Comparison of ENCODE assay signal across 12 cellular contexts in the genomic region with DNA sequence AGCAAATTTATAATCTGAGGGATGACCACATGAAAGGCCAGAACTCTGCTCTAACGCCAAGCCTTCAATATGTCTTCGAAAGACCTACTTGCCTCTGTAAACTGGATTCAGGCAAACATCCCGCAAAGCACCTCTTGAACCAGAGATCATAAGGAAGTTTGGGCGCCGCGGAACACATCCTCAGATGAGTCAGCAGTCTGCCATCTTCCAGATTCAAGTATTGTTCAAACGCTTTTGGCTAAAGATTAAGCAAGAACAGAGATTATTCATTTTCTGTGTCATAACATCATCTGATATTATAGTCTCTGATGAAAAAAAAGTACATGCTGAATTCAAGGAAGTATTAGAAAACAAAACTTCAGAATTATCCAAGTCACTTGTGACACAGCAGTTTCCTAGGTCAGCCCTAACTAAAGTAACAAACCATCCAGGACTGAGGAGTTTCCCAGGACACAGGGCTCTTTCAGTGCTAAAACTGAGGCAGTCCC. TPM values are rescaled to one million over a fixed set of nuclear protein-coding genes. Genes with fewer than 3 reads are reported as not detected.
A peak's percentile ranks its signal among the peaks of the same experiment; 100 is the strongest.
DNase-seq lines count a peak whose midpoint lies in the region; ATAC-seq and TF ChIP-seq lines count a peak whose summit lies in the region.
"Had no signal": no experiment of that assay in that cellular context is flagged by ENCODE, and none has a peak within 500 bp of the region (broad histone marks: within the 10 kb centered on the region; RNA-seq: fewer than 3 reads in every experiment).

No MANE protein-coding gene starts in this region.

- H2BK12ac ChIP-seq in mesenchymal stem cell (ENCODE audit: low read length in 2 of 2): no peak overlapping the region

- H3K4me3 ChIP-seq in cardiac fibroblast (replicated peaks in 1 of 2; ENCODE audit: low read depth in 2 of 2, low read length in 2 of 2) (no peak overlapping the region), mesenchymal stem cell (ENCODE audit: insufficient read depth in 1 of 2, low read depth in 1 of 2, low read length in 2 of 2) (no peak overlapping the region), lower leg skin (ENCODE audit: low read depth, poor library complexity, severe bottlenecking) (no peak overlapping the region)
- H3K4me3 ChIP-seq: ascending aorta, HAP-1, upper lobe of left lung had no signal

- no peak overlapping the region for H2AFZ ChIP-seq in mesenchymal stem cell (ENCODE audit: low read depth, low read length)

- no peaks in the 10 kb centered on the region for H3K27me3 ChIP-seq in mesenchymal stem cell (ENCODE audit: control insufficient read depth in 1 of 2, insufficient read depth in 1 of 2, low read length in 2 of 2)
- H3K27me3 ChIP-seq: ascending aorta, upper lobe of left lung had no signal

- no peak overlapping the region for H3K14ac ChIP-seq in mesenchymal stem cell (ENCODE audit: low read length in 2 of 2)

- H2BK5ac ChIP-seq in mesenchymal stem cell (ENCODE audit: low read depth, low read length, poor library complexity, severe bottlenecking): peak overlapping the region; percentile 75

- no peak for TF ChIP-seq CTCF in cardiac fibroblast (IDR thresholded peaks at IDR 0.05; ENCODE audit: low read depth, low read length)
- TF ChIP-seq CTCF in lower leg skin (IDR thresholded peaks at IDR 0.05): no peak

- no peak overlapping the region for H3K4ac ChIP-seq in mesenchymal stem cell (ENCODE audit: low read depth in 1 of 2, low read length in 2 of 2)

- peaks cover 7% of the 10 kb centered on the region for H3K79me1 ChIP-seq in mesenchymal stem cell (replicated peaks; ENCODE audit: low read length, poor library complexity, severe bottlenecking)

- WGBS in mesenchymal stem cell: 95% methylated on average over 6 of the region's 7 CpGs
- 80 to 83% methylated on average over 7 of the region's 7 CpGs for WGBS in lower leg skin, 2 donors

- no peak overlapping the region for H4K91ac ChIP-seq in mesenchymal stem cell (ENCODE audit: low read length)

- H3K9me3 ChIP-seq in mesenchymal stem cell (ENCODE audit: control insufficient read depth, low read length): no peaks in the 10 kb centered on the region
- H3K9me3 ChIP-seq: ascending aorta, HAP-1, upper lobe of left lung had no signal

- H3K23ac ChIP-seq in mesenchymal stem cell (ENCODE audit: low read length in 2 of 2): no peak overlapping the region

- H2AK5ac ChIP-seq in mesenchymal stem cell (ENCODE audit: low read length, severe bottlenecking): peak overlapping the region; percentile 14

- H3K18ac ChIP-seq in mesenchymal stem cell (ENCODE audit: low read depth in 1 of 2, low read length in 2 of 2): no peak overlapping the region

- peaks cover 9 to 64% of the 10 kb centered on the region in 2 experiments for H3K36me3 ChIP-seq in mesenchymal stem cell (ENCODE audit: control insufficient read depth in 1 of 2, insufficient read depth in 2 of 2, low read depth in 1 of 2, low read length in 2 of 2)

- H3K9ac ChIP-seq in mesenchymal stem cell (ENCODE audit: low read length): peak overlapping the region; percentile 28

- ATAC-seq in GM21390 (IDR thresholded peaks at IDR 0.05; ENCODE audit: unreplicated experiment) (no peak), GM18517 (IDR thresholded peaks at IDR 0.05; ENCODE audit: unreplicated experiment) (no peak)

- H4K8ac ChIP-seq in mesenchymal stem cell (ENCODE audit: low read length): no peak overlapping the region

- intact Hi-C loops in lower leg skin (cut with DNase I; ENCODE audit: low total_unique reads): no loop called here

- no peak overlapping the region for H3K4me2 ChIP-seq in mesenchymal stem cell (ENCODE audit: low read length, poor library complexity, severe bottlenecking)

- DNase-seq in NOMO-1 treated with DMSO at 0.1 percent for 48 hours (lab: John Stamatoyannopoulos, UW; ENCODE audit: unreplicated experiment) (peak; percentile 63), NOMO-1 treated with dmso at 0.1 percent for 144 hours (lab: John Stamatoyannopoulos, UW; ENCODE audit: unreplicated experiment) (no peak), HPDE6-E6E7 (ENCODE audit: extremely low spot score) (peak; percentile 74), cardiac fibroblast (ENCODE audit: low read depth in 2 of 2) (peak; percentile 86 to 97), mesenchymal stem cell (peak; percentile 24), lower leg skin (ENCODE audit: low spot score in 2 of 2) (no peak)
- DNase-seq: NCI-H524 had no signal

- H3K4me1 ChIP-seq in mesenchymal stem cell (ENCODE audit: control insufficient read depth, insufficient read depth, low read depth, low read length): peaks cover 15% of the 10 kb centered on the region

- H2BK15ac ChIP-seq in mesenchymal stem cell (ENCODE audit: low read depth, poor library complexity, severe bottlenecking): no peak overlapping the region

- peak overlapping the region; percentile 91 for H3K27ac ChIP-seq in mesenchymal stem cell (ENCODE audit: low read length, poor library complexity, severe bottlenecking)
- H3K27ac ChIP-seq: ascending aorta had no signal

- no peak overlapping the region for H2BK120ac ChIP-seq in mesenchymal stem cell (ENCODE audit: low read depth, low read length)

- no peak for TF ChIP-seq POLR2A in lower leg skin (IDR thresholded peaks at IDR 0.05)

RNA-seq across cellular contexts. Expression of a gene that starts 20.8 kb away (rescaled TPM):
- 31.7 TPM for polyA plus RNA-seq in mesenchymal stem cell (2013, experiment 1 of 2)
- 30.4 TPM for polyA plus RNA-seq in mesenchymal stem cell (2013, experiment 2 of 2)
- total RNA-seq in lower leg skin: 10 to 100 TPM in 3 of 4 donors, 1 to 10 TPM in 1; 8.2 to 15.7 (median 14.3) TPM

Comparison
In these comparisons a context has a peak if more than half of its experiments do, and no peak if none do; other contexts are left out.
1. DNase-seq: peak in NOMO-1 treated with DMSO at 0.1 percent for 48 hours (single experiment), HPDE6-E6E7 (single experiment), cardiac fibroblast (2 of 2) and mesenchymal stem cell (single experiment); none in NOMO-1 treated with dmso at 0.1 percent for 144 hours (single experiment) and lower leg skin (0 of 2).